In the genomic region with DNA sequence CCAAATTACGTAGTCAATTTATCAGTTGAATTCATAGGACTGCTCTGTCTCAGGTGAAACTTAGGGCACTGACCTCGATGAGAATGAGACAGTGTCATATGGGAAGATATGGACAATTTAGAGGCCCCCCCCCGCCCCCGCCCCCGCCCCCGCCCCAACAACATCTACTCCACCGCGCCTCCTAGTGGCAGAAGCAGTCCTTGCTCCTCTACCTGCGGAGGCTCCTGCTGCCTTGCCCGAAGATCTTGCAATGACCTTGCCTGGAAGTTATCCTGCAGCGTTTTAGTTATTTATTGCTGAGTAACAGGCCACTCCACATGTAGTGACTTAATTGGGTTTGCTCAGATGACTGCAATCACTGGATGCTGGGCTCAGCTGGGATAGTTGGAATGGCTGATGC, we compare ENCODE assay signal across 9 cellular contexts. TPM values are rescaled to one million over a fixed set of nuclear protein-coding genes. Genes with fewer than 3 reads are reported as not detected.
A peak's percentile ranks its signal among the peaks of the same experiment; 100 is the strongest.
DNase-seq lines count a peak whose midpoint lies in the region; ATAC-seq and TF ChIP-seq lines count a peak whose summit lies in the region.
"Had no signal": no experiment of that assay in that cellular context is flagged by ENCODE, and none has a peak within 500 bp of the region (broad histone marks: within the 10 kb centered on the region; RNA-seq: fewer than 3 reads in every experiment).

No MANE protein-coding gene starts in this region.

- H2AFZ ChIP-seq in KMS-11 (ENCODE audit: low read depth): no peak overlapping the region

- TF ChIP-seq CTCF in CD14-positive monocyte (IDR thresholded peaks at IDR 0.05) (peak; percentile 36), KMS-11 (conservative IDR thresholded peaks at IDR 0.05; ENCODE audit: low read depth, low read length) (peak; percentile 45; the same call in 1 of the 2 replicates), fibroblast of pulmonary artery (IDR thresholded peaks at IDR 0.05; ENCODE audit: low read length, missing control alignments) (peak; percentile 59)

- intact Hi-C loops in CD14-positive monocyte (cut with micrococcal nuclease): no loop called here

- no peak overlapping the region for H3K4me3 Mint-ChIP-seq in CD14-positive monocyte

- no peak overlapping the region for H3K27ac ChIP-seq in KMS-11
- H3K27ac ChIP-seq: HL-60 had no signal

- peaks cover 17% of the 10 kb centered on the region for H3K4me1 Mint-ChIP-seq in CD14-positive monocyte

- H3K36me3 ChIP-seq in KMS-11 (ENCODE audit: insufficient read depth): no peaks in the 10 kb centered on the region

- no peak overlapping the region for H3K4me2 ChIP-seq in KMS-11

- peaks cover under 1% of the 10 kb centered on the region for H3K4me1 ChIP-seq in KMS-11 (ENCODE audit: low read depth, poor library complexity, severe bottlenecking)

- H3K9me3 Mint-ChIP-seq in CD14-positive monocyte: peaks cover 3 to 11% (median 5%) of the 10 kb centered on the region in 7 donors

- ATAC-seq in GM18861 (IDR thresholded peaks at IDR 0.05; ENCODE audit: unreplicated experiment) (no peak), GM19328 (IDR thresholded peaks at IDR 0.05; ENCODE audit: unreplicated experiment) (no peak)

- peaks cover 10 to 20% (median 13%) of the 10 kb centered on the region in 3 donors for H3K27me3 Mint-ChIP-seq in CD14-positive monocyte (ENCODE audit: low read depth in 3 of 3)

- no peaks in the 10 kb centered on the region for H3K36me3 Mint-ChIP-seq in CD14-positive monocyte

- H3K27me3 ChIP-seq in KMS-11 (ENCODE audit: insufficient read depth, low read depth): no peaks in the 10 kb centered on the region

- H4K20me1 ChIP-seq in KMS-11 (ENCODE audit: insufficient read depth): no peaks in the 10 kb centered on the region

- peak overlapping the region in 4 of 7 donors; percentile 45 to 88 (median 79) for H3K27ac Mint-ChIP-seq in CD14-positive monocyte

- DNase-seq in CD14-positive monocyte (ENCODE audit: low spot score): no peak
- peak; percentile 66 for DNase-seq in activated CD8-positive, alpha-beta memory T cell treated with anti-CD3 and anti-CD28 coated beads, Interleukin-2, amount 50 U/mL, for 4 hours
- no peak for DNase-seq in fibroblast of pulmonary artery (ENCODE audit: low read depth)
- DNase-seq in stimulated activated CD4-positive, alpha-beta T cell treated with anti-CD3 and anti-CD28 coated beads, Interleukin-1b, Interleukin-23, amount 100 ng/mL, for 48 hours: peak; percentile 36
- DNase-seq in NCI-H524 (lab: John Stamatoyannopoulos, UW): no peak

- no peak overlapping the region for H3K4me3 ChIP-seq in KMS-11 (IDR thresholded peaks at IDR 0.05; ENCODE audit: insufficient read depth, low read depth, low read length)
- H3K4me3 ChIP-seq in fibroblast of pulmonary artery (replicated peaks; ENCODE audit: low read depth, low read length): no peak overlapping the region

- no peak overlapping the region for H3K9ac ChIP-seq in KMS-11

- no peaks in the 10 kb centered on the region for H3K79me2 ChIP-seq in KMS-11 (ENCODE audit: insufficient read depth, low read depth)

RNA-seq across cellular contexts. Expression of a gene that starts 15.1 kb away (rescaled TPM):
- polyA plus RNA-seq in CD14-positive monocyte: 1 to 10 TPM; 1.6 to 2.1 TPM

RNA-seq across cellular contexts. Expression of a gene that starts 51.5 kb away (rescaled TPM):
- 1 to 10 TPM; 4.9 to 7.6 TPM for polyA plus RNA-seq in CD14-positive monocyte

Comparison
In these comparisons a context has a peak if more than half of its experiments do, and no peak if none do; other contexts are left out.
1. DNase-seq: peak in activated CD8-positive, alpha-beta memory T cell treated with anti-CD3 and anti-CD28 coated beads, Interleukin-2, amount 50 U/mL, for 4 hours (single experiment) and stimulated activated CD4-positive, alpha-beta T cell treated with anti-CD3 and anti-CD28 coated beads, Interleukin-1b, Interleukin-23, amount 100 ng/mL, for 48 hours (single experiment); none in CD14-positive monocyte (single experiment), fibroblast of pulmonary artery (single experiment) and NCI-H524 (0 of 2).
2. Peak in every context shown above with its lines, with median percentiles within 50 percentile points of each other: CTCF ChIP-seq.